Comparison of ENCODE assay signal across 23 cellular contexts in the genomic region with DNA sequence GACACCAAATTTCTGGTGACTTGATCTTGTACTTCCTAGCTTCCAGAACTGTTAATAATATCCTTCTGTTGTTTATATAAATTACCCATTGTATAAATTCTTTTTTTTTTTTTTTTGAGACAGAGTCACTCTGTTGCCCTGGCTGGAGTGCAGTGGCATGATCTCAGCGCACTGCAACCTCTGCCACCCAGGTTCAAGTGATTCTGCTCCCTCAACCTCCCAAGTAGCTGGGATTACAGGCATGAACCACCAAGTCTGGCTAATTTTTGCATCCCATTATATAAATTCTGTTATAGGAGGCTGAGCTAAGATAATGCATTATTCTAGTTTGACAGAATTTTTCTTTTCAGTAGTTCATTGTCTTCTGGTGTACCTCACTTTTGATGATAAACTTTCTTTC.
"Had no signal": no experiment of that assay in that cellular context is flagged by ENCODE, and none has a peak within 500 bp of the region (broad histone marks: within the 10 kb centered on the region; RNA-seq: fewer than 3 reads in every experiment).

No MANE protein-coding gene starts in this region.

- H3K27me3 ChIP-seq: right lobe of liver, tibial nerve, uterus had no signal

- H3K4me2 ChIP-seq: smooth muscle cell had no signal

- H3K27ac Mint-ChIP-seq: immature natural killer cell; naive thymus-derived CD4-positive, alpha-beta T cell; natural killer cell treated with Interleukin-12 subunit alpha and Interleukin-12 subunit beta and Interleukin-15 and Interleukin-18, amount 100 ng/mL, for 72 hours; stimulated activated memory B cell treated with anti-CD40 and anti-IgM and Interleukin-4, amounts not matched to agents 10 μg/mL and 1 μg/mL and 100 μg/mL, for 72 hours; stimulated activated naive CD8-positive, alpha-beta T cell treated with anti-CD3 and anti-CD28 coated beads, Interleukin-15, amount 100 ng/mL, for 72 hours; type B pancreatic cell had no signal

- H3K4me3 ChIP-seq: left ventricle myocardium inferior, lung, mucosa of descending colon, psoas muscle, right lobe of liver, smooth muscle cell, tibial nerve, uterus had no signal

- H3K27ac ChIP-seq: left ventricle myocardium inferior, parathyroid adenoma, psoas muscle, right lobe of liver, tibial nerve, uterus had no signal

- H3K79me2 ChIP-seq: parathyroid adenoma had no signal

- ATAC-seq: mucosa of descending colon; naive thymus-derived CD4-positive, alpha-beta T cell; natural killer cell treated with Interleukin-12 subunit alpha and Interleukin-12 subunit beta and Interleukin-15 and Interleukin-18, amount 100 ng/mL, for 72 hours; psoas muscle; right lobe of liver; stimulated activated memory B cell treated with anti-CD40 and anti-IgM and Interleukin-4, amounts not matched to agents 10 μg/mL and 1 μg/mL and 100 μg/mL, for 72 hours; stimulated activated naive CD8-positive, alpha-beta T cell treated with anti-CD3 and anti-CD28 coated beads, Interleukin-15, amount 100 ng/mL, for 72 hours had no signal

- H3K4me3 Mint-ChIP-seq: immature natural killer cell; naive thymus-derived CD4-positive, alpha-beta T cell; natural killer cell treated with Interleukin-12 subunit alpha and Interleukin-12 subunit beta and Interleukin-15 and Interleukin-18, amount 100 ng/mL, for 72 hours; stimulated activated memory B cell treated with anti-CD40 and anti-IgM and Interleukin-4, amounts not matched to agents 10 μg/mL and 1 μg/mL and 100 μg/mL, for 72 hours; stimulated activated naive CD8-positive, alpha-beta T cell treated with anti-CD3 and anti-CD28 coated beads, Interleukin-15, amount 100 ng/mL, for 72 hours; type B pancreatic cell had no signal

- H3K36me3 ChIP-seq: left ventricle myocardium inferior, right lobe of liver, tibial nerve, uterus had no signal

- H3K4me1 ChIP-seq: left ventricle myocardium inferior, parathyroid adenoma, psoas muscle, right lobe of liver, tibial nerve, uterus had no signal

- H2AFZ ChIP-seq: parathyroid adenoma had no signal

- H3K4me1 Mint-ChIP-seq: immature natural killer cell; naive thymus-derived CD4-positive, alpha-beta T cell; stimulated activated memory B cell treated with anti-CD40 and anti-IgM and Interleukin-4, amounts not matched to agents 10 μg/mL and 1 μg/mL and 100 μg/mL, for 72 hours; stimulated activated naive CD8-positive, alpha-beta T cell treated with anti-CD3 and anti-CD28 coated beads, Interleukin-15, amount 100 ng/mL, for 72 hours had no signal

- H3K9me3 Mint-ChIP-seq: type B pancreatic cell had no signal

- H3K27me3 Mint-ChIP-seq: stimulated activated memory B cell treated with anti-CD40 and anti-IgM and Interleukin-4, amounts not matched to agents 10 μg/mL and 1 μg/mL and 100 μg/mL, for 72 hours; stimulated activated naive CD8-positive, alpha-beta T cell treated with anti-CD3 and anti-CD28 coated beads, Interleukin-15, amount 100 ng/mL, for 72 hours; type B pancreatic cell had no signal

- H3K9me3 ChIP-seq: left ventricle myocardium inferior, mucosa of descending colon, psoas muscle, right lobe of liver, tibial nerve, uterus had no signal

- H3K36me3 Mint-ChIP-seq: immature natural killer cell; naive thymus-derived CD4-positive, alpha-beta T cell; natural killer cell treated with Interleukin-12 subunit alpha and Interleukin-12 subunit beta and Interleukin-15 and Interleukin-18, amount 100 ng/mL, for 72 hours; stimulated activated memory B cell treated with anti-CD40 and anti-IgM and Interleukin-4, amounts not matched to agents 10 μg/mL and 1 μg/mL and 100 μg/mL, for 72 hours; type B pancreatic cell had no signal

- DNase-seq: hypothalamus; immature natural killer cell; left ventricle myocardium inferior; midbrain; mucosa of descending colon; naive thymus-derived CD4-positive, alpha-beta T cell; psoas muscle; right lobe of liver; stimulated activated CD4-positive, alpha-beta T cell treated with anti-CD3 and anti-CD28 coated beads, Interleukin-1b, Interleukin-23, amount 100 ng/mL, for 48 hours; stimulated activated CD4-positive, alpha-beta T cell treated with anti-CD3 and anti-CD28 coated beads, Interleukin-2, amount 100 ng/mL, for 48 hours; stimulated activated CD4-positive, alpha-beta T cell treated with anti-CD3 and anti-CD28 coated beads, Interleukin-4, amount 100 ng/mL, for 4 hours; stimulated activated CD8-positive, alpha-beta memory T cell treated with anti-CD3 and anti-CD28 coated beads, Interleukin-4, amount 100 ng/mL, for 48 hours; stimulated activated naive CD4-positive, alpha-beta T cell treated with Interleukin-2 at 50 U/mL for 16 hours; stimulated activated naive CD8-positive, alpha-beta T cell treated with anti-CD3 and anti-CD28 coated beads, Interleukin-15, amount 100 ng/mL, for 72 hours; substantia nigra; uterus had no signal
